In genomic region chrX:1006156-1006730, GRCh38 we compare ENCODE assay signal across 31 cellular contexts.
"Had no signal": no experiment of that assay in that cellular context is flagged by ENCODE, and none has a peak within 500 bp of the region (broad histone marks: within the 10 kb centered on the region; RNA-seq: fewer than 3 reads in every experiment).

No MANE protein-coding gene starts in this region.

- H3K27ac Mint-ChIP-seq: immature natural killer cell, mesothelial cell of epicardium, natural killer cell, nephron progenitor cell, progenitor cell of endocrine pancreas had no signal

- ATAC-seq: heart left ventricle; natural killer cell; right lobe of liver; stimulated activated naive B cell treated with anti-CD40 and anti-IgM and Interleukin-4, amounts not matched to agents 10 μg/mL and 1 μg/mL and 100 μg/mL, for 72 hours; stimulated activated naive CD8-positive, alpha-beta T cell treated with anti-CD3 and anti-CD28 coated beads, Interleukin-15, Interleukin-2, amounts not matched to agents 100 U/mL and 50 U/mL, for 24 hours had no signal

- H3K4me3 Mint-ChIP-seq: immature natural killer cell; mesothelial cell of epicardium; naive B cell; natural killer cell; nephron progenitor cell; neural progenitor cell; stimulated activated naive B cell treated with anti-CD40 and anti-IgM and Interleukin-4, amounts not matched to agents 10 μg/mL and 1 μg/mL and 100 μg/mL, for 72 hours had no signal

- DNase-seq: heart left ventricle; hypothalamus; immature natural killer cell; left ventricle myocardium inferior; mammary epithelial cell; mesenchymal stem cell; naive B cell; natural killer cell; nephron progenitor cell; occipital lobe; right lobe of liver; stimulated activated CD4-positive, alpha-beta T cell treated with anti-CD3 and anti-CD28 coated beads, Interleukin-12 subunit alpha, Interleukin-12 subunit beta, amount 100 ng/mL, for 4 hours; stimulated activated CD4-positive, alpha-beta T cell treated with anti-CD3 and anti-CD28 coated beads, Interleukin-15, amount 100 ng/mL, for 24 hours; stimulated activated CD4-positive, alpha-beta T cell treated with anti-CD3 and anti-CD28 coated beads, Interleukin-2, amount 100 ng/mL, for 24 hours; stimulated activated CD4-positive, alpha-beta T cell treated with anti-CD3 and anti-CD28 coated beads, Interleukin-4, amount 100 ng/mL, for 1 hour; stimulated activated naive B cell treated with anti-CD40 and anti-IgM and Interleukin-4, amounts not matched to agents 10 μg/mL and 1 μg/mL and 100 μg/mL, for 72 hours; stimulated activated naive CD8-positive, alpha-beta T cell treated with anti-CD3 and anti-CD28 coated beads, Interleukin-15, Interleukin-2, amounts not matched to agents 100 U/mL and 50 U/mL, for 24 hours; stomach; testis; thyroid gland; transverse colon; upper lobe of left lung had no signal

- H3K9me3 ChIP-seq: heart left ventricle, left ventricle myocardium inferior, neutrophil, right atrium auricular region, right lobe of liver, testis, thyroid gland, transverse colon, upper lobe of left lung had no signal

- H3K27ac ChIP-seq: heart left ventricle, left ventricle myocardium inferior, neural progenitor cell, neutrophil, parathyroid adenoma, right atrium auricular region, right lobe of liver, stomach, testis, thyroid gland, transverse colon, upper lobe of left lung had no signal

- H3K9ac ChIP-seq: neural progenitor cell, parathyroid adenoma had no signal

- H3K4me1 ChIP-seq: heart left ventricle, left ventricle myocardium inferior, neural progenitor cell, parathyroid adenoma, right atrium auricular region, right lobe of liver, stomach, testis, thyroid gland, transverse colon, upper lobe of left lung had no signal

- H3K27me3 Mint-ChIP-seq: naive B cell; stimulated activated naive B cell treated with anti-CD40 and anti-IgM and Interleukin-4, amounts not matched to agents 10 μg/mL and 1 μg/mL and 100 μg/mL, for 72 hours had no signal

- H3K9me3 Mint-ChIP-seq: immature natural killer cell; mesothelial cell of epicardium; naive B cell; natural killer cell; nephron progenitor cell; neural progenitor cell; stimulated activated naive B cell treated with anti-CD40 and anti-IgM and Interleukin-4, amounts not matched to agents 10 μg/mL and 1 μg/mL and 100 μg/mL, for 72 hours had no signal

- H3K79me2 ChIP-seq: parathyroid adenoma had no signal

- H3K27me3 ChIP-seq: heart left ventricle, neural progenitor cell, neutrophil, right atrium auricular region, right lobe of liver, stomach, testis, thyroid gland, transverse colon, upper lobe of left lung had no signal

- FAIRE-seq: islet of Langerhans, urothelium cell line had no signal

- H3K4me1 Mint-ChIP-seq: immature natural killer cell, mesothelial cell of epicardium, natural killer cell had no signal

- H3K4me3 ChIP-seq: heart left ventricle, left ventricle myocardium inferior, neural progenitor cell, right atrium auricular region, right lobe of liver, smooth muscle cell, stomach, testis, thyroid gland, transverse colon, upper lobe of left lung had no signal

- H3K36me3 ChIP-seq: heart left ventricle, left ventricle myocardium inferior, neural progenitor cell, neutrophil, right atrium auricular region, right lobe of liver, stomach, thyroid gland, transverse colon, upper lobe of left lung had no signal

- H3K36me3 Mint-ChIP-seq: immature natural killer cell; mesothelial cell of epicardium; naive B cell; natural killer cell; neural progenitor cell; stimulated activated naive B cell treated with anti-CD40 and anti-IgM and Interleukin-4, amounts not matched to agents 10 μg/mL and 1 μg/mL and 100 μg/mL, for 72 hours had no signal

- H3K4me2 ChIP-seq: neural progenitor cell, smooth muscle cell had no signal
